ENCODE assay signal across 11 cellular contexts in genomic region chr2:181850914-181851560, GRCh38. TPM values are rescaled to one million over a fixed set of nuclear protein-coding genes. Genes with fewer than 3 reads are reported as not detected.
DNase-seq lines count a peak whose midpoint lies in the region; ATAC-seq and TF ChIP-seq lines count a peak whose summit lies in the region.
"Had no signal": no experiment of that assay in that cellular context is flagged by ENCODE, and none has a peak within 500 bp of the region (broad histone marks: within the 10 kb centered on the region; RNA-seq: fewer than 3 reads in every experiment).

No MANE protein-coding gene starts in this region.

- DNase-seq in NOMO-1 (lab: John Stamatoyannopoulos, UW; ENCODE audit: unreplicated experiment in 2 of 2), result peak; percentile 74 to 93
- DNase-seq in neural crest cell (ENCODE audit: low read depth, low spot score), result no peak
- DNase-seq in head of caudate nucleus, result no peak
- no peak for DNase-seq in NCI-H345 treated with DMSO at 0.1 percent for 48 hours (lab: John Stamatoyannopoulos, UW; ENCODE audit: unreplicated experiment)
- DNase-seq: left ventricle myocardium inferior, PC-9, T-helper 2 cell had no signal

- ATAC-seq in GM18868 (IDR thresholded peaks at IDR 0.05; ENCODE audit: unreplicated experiment) (peak; percentile 59), HG02943 (IDR thresholded peaks at IDR 0.05; ENCODE audit: low read depth, unreplicated experiment) (peak; percentile 63), HG03097 (IDR thresholded peaks at IDR 0.05; ENCODE audit: low FRiP score, unreplicated experiment) (no peak), GM21528 (IDR thresholded peaks at IDR 0.05; ENCODE audit: low FRiP score, unreplicated experiment) (no peak)

- H3K9me3 Mint-ChIP-seq in neural crest cell, result no peaks in the 10 kb centered on the region

- intact Hi-C loops in head of caudate nucleus (cut with DNase I), result no loop called here

- TF ChIP-seq CTCF in neural crest cell (conservative IDR thresholded peaks at IDR 0.05), result no peak

- peaks cover 47% of the 10 kb centered on the region for H3K4me1 Mint-ChIP-seq in neural crest cell

- peak overlapping the region; percentile 78 for H3K27ac Mint-ChIP-seq in neural crest cell (ENCODE audit: unreplicated experiment)

- no peak overlapping the region for H3K4me3 Mint-ChIP-seq in neural crest cell

- H3K36me3 Mint-ChIP-seq in neural crest cell (ENCODE audit: low read depth), result no peaks in the 10 kb centered on the region

- no peaks in the 10 kb centered on the region for H3K27me3 Mint-ChIP-seq in neural crest cell (ENCODE audit: low read depth)

RNA-seq across cellular contexts. Expression of gene ITPRID2, which starts 40.5 kb away (rescaled TPM):
- total RNA-seq in neural crest cell, result 115 and 133 TPM in 2 replicates

Comparison
In these comparisons a context has a peak if more than half of its experiments do, and no peak if none do; other contexts are left out.
1. ATAC-seq: peak in GM18868 (single experiment) and HG02943 (single experiment); none in HG03097 (single experiment) and GM21528 (single experiment).
2. DNase-seq: peak in NOMO-1 (2 of 2); none in neural crest cell (single experiment), head of caudate nucleus (0 of 42) and NCI-H345 treated with DMSO at 0.1 percent for 48 hours (single experiment).